Comparison of ENCODE assay signal across 9 cellular contexts in genomic region chr4:6910960-6911874, GRCh38. TPM values are rescaled to one million over a fixed set of nuclear protein-coding genes. Genes with fewer than 3 reads are reported as not detected.
DNase-seq lines count a peak whose midpoint lies in the region; ATAC-seq and TF ChIP-seq lines count a peak whose summit lies in the region.
"Had no signal": no experiment of that assay in that cellular context is flagged by ENCODE, and none has a peak within 500 bp of the region (broad histone marks: within the 10 kb centered on the region; RNA-seq: fewer than 3 reads in every experiment).

No MANE protein-coding gene starts in this region.

- no peaks in the 10 kb centered on the region for H3K9me2 ChIP-seq in OCI-LY7 (ENCODE audit: insufficient read depth, low read length)

- BruUV-seq in Calu3 (replicated peaks; lab: Mats Ljungman, UMichigan) (TSS peak; percentile 27), OCI-LY7 (replicated peaks; lab: Mats Ljungman, UMichigan) (no TSS peak)

- peak overlapping the region; percentile 89 for H3K4me2 ChIP-seq in OCI-LY7 (ENCODE audit: low read length)

- no peak overlapping the region for H2AFZ ChIP-seq in OCI-LY7 (ENCODE audit: low read length)

- POLR2A ChIA-PET in OCI-LY7 (lab: Charles Lee), result interaction anchor here (0.7 to 1.4 kb wide), 5 partner anchors 18 to 193 kb away, joined by 3 to 4 read pairs (median 3); no protein-coding TSS in a partner anchor

- TF ChIP-seq POLR2A in esophagus squamous epithelium (IDR thresholded peaks at IDR 0.05), result no peak

- H3K79me2 ChIP-seq in OCI-LY7 (ENCODE audit: insufficient read depth, low read depth, low read length), result no peaks in the 10 kb centered on the region

- H3K27ac ChIP-seq in OCI-LY7 (ENCODE audit: low read depth, low read length, poor library complexity, severe bottlenecking) (no peak overlapping the region), esophagus squamous epithelium (peak overlapping the region; percentile 69 to 99 (median 98)), WERI-Rb-1 (no peak overlapping the region)

- H3K4me3 Mint-ChIP-seq in Calu3 (ENCODE audit: low read depth, unreplicated experiment) (peak overlapping the region; percentile 94), progenitor cell of endocrine pancreas (ENCODE audit: low read depth) (peak overlapping the region; percentile 96)

- H4K20me1 ChIP-seq in OCI-LY7 (ENCODE audit: insufficient read depth, low read length), result no peaks in the 10 kb centered on the region

- TF ChIP-seq CTCF in Calu3 (IDR thresholded peaks at IDR 0.05; ENCODE audit: unreplicated experiment) (no peak), OCI-LY7 (conservative IDR thresholded peaks at IDR 0.05; ENCODE audit: low read length) (no peak), esophagus squamous epithelium (IDR thresholded peaks at IDR 0.05) (no peak), progenitor cell of endocrine pancreas (IDR thresholded peaks at IDR 0.05; ENCODE audit: unreplicated experiment) (no peak), WERI-Rb-1 (IDR thresholded peaks at IDR 0.05; ENCODE audit: low read depth, low read length) (no peak)

- WGBS in esophagus squamous epithelium, 2 donors, result 80 to 84% methylated on average over 11 to 12 of the region's 15 CpGs

- H3K4me3 ChIP-seq in OCI-LY7 (ENCODE audit: low read depth, low read length, poor library complexity, severe bottlenecking) (peak overlapping the region; percentile 73), esophagus squamous epithelium (peak overlapping the region in 3 of 4 donors; percentile 80 to 93 (median 91)), WERI-Rb-1 (ENCODE audit: low read depth, low read length) (no peak overlapping the region)

- H3K36me3 ChIP-seq in OCI-LY7 (ENCODE audit: insufficient read depth, low read length) (no peaks in the 10 kb centered on the region), esophagus squamous epithelium (no peaks in the 10 kb centered on the region), WERI-Rb-1 (no peaks in the 10 kb centered on the region; the same call in 1 of the 2 replicates)

- no peak for ATAC-seq in GM18870 (IDR thresholded peaks at IDR 0.05; ENCODE audit: unreplicated experiment)

- H3K9me3 ChIP-seq in OCI-LY7 (ENCODE audit: low read length) (no peaks in the 10 kb centered on the region), esophagus squamous epithelium (no peaks in the 10 kb centered on the region), WERI-Rb-1 (ENCODE audit: severe bottlenecking) (no peaks in the 10 kb centered on the region)

- H3K9me3 Mint-ChIP-seq in Calu3 (ENCODE audit: low read depth, unreplicated experiment) (no peaks in the 10 kb centered on the region), progenitor cell of endocrine pancreas (ENCODE audit: low read depth) (no peaks in the 10 kb centered on the region)

- CTCF ChIA-PET in Calu3 (lab: Charles Lee) (interaction anchor here (0.6 kb wide), 1 partner anchor 156 kb away, joined by 3 read pairs; no protein-coding TSS in a partner anchor), OCI-LY7 (lab: Charles Lee; ENCODE audit: unreplicated experiment) (interaction anchor here (0.8 to 1.0 kb wide), 2 partner anchors 75 to 136 kb away, joined by 3 read pairs; no protein-coding TSS in a partner anchor)

- peaks cover 39% of the 10 kb centered on the region for H3K4me1 ChIP-seq in OCI-LY7 (ENCODE audit: insufficient read depth, low read length, poor library complexity, severe bottlenecking)
- peaks cover 22 to 66% (median 24%) of the 10 kb centered on the region in 3 donors for H3K4me1 ChIP-seq in esophagus squamous epithelium

- peaks cover 0 to 10% (median 0%) of the 10 kb centered on the region in 4 donors for H3K27me3 ChIP-seq in esophagus squamous epithelium
- H3K27me3 ChIP-seq in WERI-Rb-1 (ENCODE audit: insufficient read depth, low read depth, severe bottlenecking), result no peaks in the 10 kb centered on the region

- no peak for DNase-seq in Calu3
- DNase-seq in OCI-LY7 (ENCODE audit: low spot score), result peak; percentile 36
- no peak for DNase-seq in esophagus squamous epithelium (lab: John Stamatoyannopoulos, UW)
- DNase-seq in progenitor cell of endocrine pancreas (ENCODE audit: low spot score, unreplicated experiment), result no peak
- no peak for DNase-seq in WERI-Rb-1
- no peak for DNase-seq in iPS-NIHi7 (ENCODE audit: extremely low spot score)
- DNase-seq in nucleus accumbens (lab: John Stamatoyannopoulos, UW), result no peak
- DNase-seq: NCI-H446 treated with DMSO at 0.1 percent for 48 hours had no signal

- H3K27ac Mint-ChIP-seq in Calu3 (ENCODE audit: unreplicated experiment) (peak overlapping the region; percentile 75), progenitor cell of endocrine pancreas (peak overlapping the region; percentile 94)

- peaks cover 21% of the 10 kb centered on the region for H3K4me1 Mint-ChIP-seq in Calu3 (ENCODE audit: low read depth, unreplicated experiment)
- peaks cover 24% of the 10 kb centered on the region for H3K4me1 Mint-ChIP-seq in progenitor cell of endocrine pancreas (ENCODE audit: low read depth)

- intact Hi-C loops in Calu3 (cut with micrococcal nuclease; ENCODE audit: unreplicated experiment) (no loop called here), OCI-LY7 (cut with micrococcal nuclease; ENCODE audit: unreplicated experiment) (no loop called here), esophagus squamous epithelium (cut with DNase I) (no loop called here)

- H3K27me3 Mint-ChIP-seq in Calu3 (ENCODE audit: unreplicated experiment), result no peaks in the 10 kb centered on the region
- H3K27me3 Mint-ChIP-seq in progenitor cell of endocrine pancreas, result peaks cover 8% of the 10 kb centered on the region

- H3K36me3 Mint-ChIP-seq in Calu3 (ENCODE audit: insufficient read depth, unreplicated experiment) (peaks cover 38% of the 10 kb centered on the region), progenitor cell of endocrine pancreas (ENCODE audit: insufficient read depth) (no peaks in the 10 kb centered on the region)

RNA-seq across cellular contexts. Expression of gene TBC1D14, which starts 1.6 kb away (rescaled TPM):
- total RNA-seq in Calu3 (2022) (26.1 and 26.4 TPM in 2 replicates), OCI-LY7 (2022) (44.1 and 50.4 TPM in 2 replicates), esophagus squamous epithelium (10 to 100 TPM; 28.2 to 50.4 (median 42.1) TPM), progenitor cell of endocrine pancreas (60.8 and 61.8 TPM in 2 replicates)
- 35.6 and 38.4 TPM in 2 replicates for total RNA-seq in OCI-LY7 (2014; rRNA removed; shearing (Covaris generic))

Comparison
In these comparisons a context has a peak if more than half of its experiments do, and no peak if none do; other contexts are left out.
1. H3K27ac ChIP-seq: peak in esophagus squamous epithelium (4 of 4); none in OCI-LY7 (single experiment) and WERI-Rb-1 (single experiment).